Comparison of ENCODE assay signal across 30 cellular contexts in genomic region chr6:14135865-14136539, GRCh38. TPM values are rescaled to one million over a fixed set of nuclear protein-coding genes. Genes with fewer than 3 reads are reported as not detected.
DNase-seq lines count a peak whose midpoint lies in the region; ATAC-seq, FAIRE-seq and TF ChIP-seq lines count a peak whose summit lies in the region.
"Had no signal": no experiment of that assay in that cellular context is flagged by ENCODE, and none has a peak within 500 bp of the region (broad histone marks: within the 10 kb centered on the region; RNA-seq: fewer than 3 reads in every experiment).

No MANE protein-coding gene starts in this region.

- TF ChIP-seq CTCF in NB4 (IDR thresholded peaks at IDR 0.05; ENCODE audit: low read depth, low read length) (no peak), GM12878 (IDR thresholded peaks at IDR 0.05 in 2 of 3, conservative IDR thresholded peaks at IDR 0.05 in 1 of 3; ENCODE audit: control insufficient read depth in 2 of 3, extremely low read depth in 1 of 3, insufficient read depth in 1 of 3, low read depth in 3 of 3, low read length in 3 of 3) (no peak), kidney (IDR thresholded peaks at IDR 0.05; ENCODE audit: borderline replicate concordance, extremely low read depth, insufficient read depth) (no peak)

- no peaks in the 10 kb centered on the region for H4K20me1 ChIP-seq in GM12878 (ENCODE audit: control insufficient read depth, insufficient read depth)

- H3K9me3 ChIP-seq in GM12878 (replicated peaks; ENCODE audit: control insufficient read depth, insufficient read depth, low read length), result no peaks in the 10 kb centered on the region; the same call in 2 of the 3 replicates
- no peaks in the 10 kb centered on the region for H3K9me3 ChIP-seq in kidney (ENCODE audit: control insufficient read depth in 1 of 2, low read length in 2 of 2)
- H3K9me3 ChIP-seq: BLaER1 treated with 17β-estradiol and CSF1 and Interleukin-3, amounts not matched to agents 10 nM and 100 nM; colonic mucosa; prostate gland; right lobe of liver; spleen; thyroid gland had no signal

- in situ Hi-C loops in GM12878 (cut with MboI), result no loop called here

- TF ChIP-seq POLR2A in NB4 (IDR thresholded peaks at IDR 0.05; ENCODE audit: extremely low read depth, insufficient read length) (no peak), GM12878 (IDR thresholded peaks at IDR 0.05; ENCODE audit: low read depth, low read length) (0 out of 2 replicates have a peak, but pooled peaks have one; percentile 22)

- no peaks in the 10 kb centered on the region for H3K79me2 ChIP-seq in GM12878 (ENCODE audit: control insufficient read depth, insufficient read depth, low read length)

- no peak overlapping the region for H3K27ac ChIP-seq in GM12878 (ENCODE audit: control insufficient read depth, insufficient read depth)
- H3K27ac ChIP-seq in kidney (ENCODE audit: low read depth in 2 of 2, low read length in 2 of 2), result no peak overlapping the region
- H3K27ac ChIP-seq: BLaER1 treated with 17β-estradiol and CSF1 and Interleukin-3, amounts not matched to agents 10 nM and 100 nM; colonic mucosa; GM23248; prostate gland; right lobe of liver; spleen; thyroid gland had no signal

- peak; percentile 53 for DNase-seq in GF-D8 (lab: John Stamatoyannopoulos, UW)
- DNase-seq in NB4 (ENCODE audit: low read depth), result peak; percentile 46
- no peak for DNase-seq in GM12878 (ENCODE audit: low read depth, low spot score)
- DNase-seq in pons (ENCODE audit: low spot score), result peak; percentile 48
- no peak for DNase-seq in NCI-H2081 treated with DMSO at 0.1 percent for 48 hours (lab: John Stamatoyannopoulos, UW)
- DNase-seq in kidney, result no peak
- DNase-seq in urothelium cell line (ENCODE audit: low spot score), result no peak
- DNase-seq: activated CD4-positive, alpha-beta T cell treated with anti-CD3 and anti-CD28 coated beads, Interleukin-2, amount 50 U/mL, for 48 hours; activated naive CD4-positive, alpha-beta T cell treated with Interleukin-2 at 50 U/mL for 16 hours; activated T-cell treated with anti-CD3 and anti-CD28 coated beads, Interleukin-2, amount 50 U/mL, for 72 hours; colonic mucosa; DMS153; effector CD4-positive, alpha-beta T cell; GM23248; hippocampal formation; left colon; mammary epithelial cell; NCI-H1105; NCI-H187 treated with DMSO at 0.1 percent for 48 hours; NCI-H2171 treated with DMSO at 0.1 percent for 48 hours; NCI-H524 treated with DMSO at 0.1 percent for 48 hours; right lobe of liver; Right ventricle myocardium superior; spleen; stimulated activated CD4-positive, alpha-beta T cell treated with anti-CD3 and anti-CD28 coated beads, Interleukin-2, amount 100 ng/mL, for 24 hours; stimulated activated CD8-positive, alpha-beta memory T cell treated with anti-CD3 and anti-CD28 coated beads, Interleukin-4, amount 100 ng/mL, for 48 hours; thyroid gland had no signal

- TF ChIP-seq EP300 in GM12878 (IDR thresholded peaks at IDR 0.05; ENCODE audit: borderline replicate concordance in 1 of 2, control insufficient read depth in 1 of 2, low read depth in 2 of 2, low read length in 2 of 2), result no peak

- FAIRE-seq in GM12878 (lab: Jason Lieb, UNC), result no peak
- FAIRE-seq in kidney (lab: Jason Lieb, UNC), result no peak
- FAIRE-seq in urothelium cell line (lab: Jason Lieb, UNC), result no peak

- no peak overlapping the region for H3K9ac ChIP-seq in GM12878 (ENCODE audit: control insufficient read depth, insufficient read depth, low read length)
- H3K9ac ChIP-seq in kidney (ENCODE audit: low read length in 2 of 2), result no peak overlapping the region
- H3K9ac ChIP-seq: BLaER1 treated with 17β-estradiol and CSF1 and Interleukin-3, amounts not matched to agents 10 nM and 100 nM; GM23248 had no signal

- H3K4me3 ChIP-seq in NB4 (ENCODE audit: low read depth, low read length), result no peak overlapping the region
- no peak overlapping the region for H3K4me3 ChIP-seq in GM12878
- no peak overlapping the region for H3K4me3 ChIP-seq in kidney (ENCODE audit: low read length in 2 of 2)
- H3K4me3 ChIP-seq: BLaER1 treated with 17β-estradiol and CSF1 and Interleukin-3, amounts not matched to agents 10 nM and 100 nM; colonic mucosa; GM23248; prostate gland; right lobe of liver; spleen; thyroid gland had no signal

- H3K4me1 ChIP-seq in GM12878 (ENCODE audit: control insufficient read depth, insufficient read depth, low read length) (peaks cover 6% of the 10 kb centered on the region; the same call in 1 of the 2 replicates), kidney (ENCODE audit: control insufficient read depth in 1 of 2, insufficient read depth in 1 of 2, low read depth in 1 of 2, low read length in 2 of 2) (peaks cover 2 to 17% of the 10 kb centered on the region in 2 donors)
- H3K4me1 ChIP-seq: colonic mucosa, prostate gland, right lobe of liver, thyroid gland had no signal

- SMC1A ChIA-PET in GM12878 (lab: Charles Lee; ENCODE audit: uncharacterized antibody, unreplicated experiment), result interaction anchor here (1.0 to 2.1 kb wide), 3 partner anchors 26 to 228 kb away, joined by 4 to 8 read pairs (median 4); no protein-coding TSS in a partner anchor

- TSS peak; percentile 33 for BruUV-seq in GM12878 (replicated peaks; lab: Mats Ljungman, UMichigan)

- no peak for TF ChIP-seq RAD21 in GM12878 (IDR thresholded peaks at IDR 0.05; ENCODE audit: insufficient read depth, low read depth, low read length)

- no peak for ATAC-seq in GM12878
- ATAC-seq: activated T-cell treated with anti-CD3 and anti-CD28 coated beads, Interleukin-2, amount 50 U/mL, for 72 hours; left colon; Panc1; right lobe of liver had no signal

- peaks cover 22 to 29% of the 10 kb centered on the region in 2 experiments; a peak in 3 of 4 replicates for H3K36me3 ChIP-seq in GM12878 (ENCODE audit: control insufficient read depth in 2 of 2, insufficient read depth in 2 of 2, low read length in 1 of 2)
- H3K36me3 ChIP-seq in kidney (ENCODE audit: control insufficient read depth in 1 of 2, insufficient read depth in 2 of 2, low read length in 2 of 2), result peaks cover 0 to 10% of the 10 kb centered on the region in 2 donors
- H3K36me3 ChIP-seq: colonic mucosa, prostate gland, right lobe of liver, thyroid gland had no signal

- RAD21 ChIA-PET in GM12878 (lab: Charles Lee; ENCODE audit: unreplicated experiment), result interaction anchor here (0.7 kb wide), 1 partner anchor 90 kb away, joined by 3 read pairs; no protein-coding TSS in a partner anchor

- H2AFZ ChIP-seq in GM12878 (ENCODE audit: control insufficient read depth, low read depth, low read length), result no peak overlapping the region
- H2AFZ ChIP-seq: GM23248 had no signal

- CTCF ChIA-PET in GM12878 (lab: Yijun Ruan, JAX), result interaction anchor here (0.6 to 15.4 kb wide), 6 partner anchors 7 to 372 kb away, joined by 3 to 204 read pairs (median 6); no protein-coding TSS in a partner anchor

- POLR2A ChIA-PET in GM12878 (lab: Charles Lee), result interaction anchor here (1.5 kb wide), 1 partner anchor 11 kb away, joined by 4 read pairs; no protein-coding TSS in a partner anchor

- no peak overlapping the region for H3K4me2 ChIP-seq in GM12878 (ENCODE audit: control insufficient read depth, insufficient read depth)
- H3K4me2 ChIP-seq: BLaER1 treated with 17β-estradiol and CSF1 and Interleukin-3, amounts not matched to agents 10 nM and 100 nM had no signal

- intact Hi-C loops in GM12878 (cut with micrococcal nuclease; ENCODE audit: unreplicated experiment), result no loop called here
- intact Hi-C loops in kidney (cut with DNase I), result no loop called here

- 86% methylated on average over 9 of the region's 9 CpGs for WGBS in GM12878 (ENCODE audit: insufficient coverage, insufficient replicate concordance, low lambda C conversion rate, missing lambda C conversion rate)

- no peaks in the 10 kb centered on the region for H3K27me3 ChIP-seq in GM12878 (replicated peaks in 1 of 2; ENCODE audit: control insufficient read depth in 2 of 2, insufficient read depth in 2 of 2, low read length in 1 of 2)
- H3K27me3 ChIP-seq: BLaER1 treated with 17β-estradiol and CSF1 and Interleukin-3, amounts not matched to agents 10 nM and 100 nM; colonic mucosa; right lobe of liver; spleen; thyroid gland had no signal

TF ChIP-seq in GM12878, 131 proteins besides CTCF, POLR2A, EP300 and RAD21:
- TF ChIP-seq MTA3 (IDR thresholded peaks at IDR 0.05; ENCODE audit: borderline replicate concordance, low read length) (no peak), TCF12 (IDR thresholded peaks at IDR 0.05; ENCODE audit: low read depth, low read length) (no peak), POLR2AphosphoS5 (IDR thresholded peaks at IDR 0.05; ENCODE audit: low read length) (0 out of 2 replicates have a peak, but pooled peaks have one; percentile 49)

RNA-seq across cellular contexts. Expression of gene CD83, which starts 18.4 kb away (rescaled TPM):
- total RNA-seq in GM12878 (2013; cell fraction: nucleolus; rRNA removed), result 204 and 206 TPM in 2 replicates
- total RNA-seq in GM12878 (2014; rRNA removed) (161 and 190 TPM in 2 replicates), GM12878 (2014; rRNA removed; fragmentation: Illumina TruSeq; extraction: Trizol) (126 and 127 TPM in 2 replicates), GM12878 (2021) (128 and 132 TPM in 2 replicates), kidney (4.0 TPM)
- 62.9 TPM for polyA plus RNA-seq in GM12878 (2011; ENCODE audit: low read depth)
- polyA plus RNA-seq in GM12878 (2011; rRNA removed) (121 and 129 TPM in 2 replicates), GM12878 (2014; fragmentation: Illumina TruSeq; extraction: Trizol) (170 and 198 TPM in 2 replicates), GM12878 (2014; fragmentation: Nextera tagmentation; extraction: Ambion mirVana) (100 to 1,000 TPM; 120 to 174 TPM), GM12878 (2014; rRNA removed) (158 and 173 TPM in 2 replicates), GM12878 (2016; fragmentation: Nextera tagmentation; extraction: Ambion mirVana) (10 to 100 TPM; 76.1 to 78.6 TPM), kidney (ENCODE audit: insufficient read depth, low read depth, low replicate concordance) (15.4 TPM)
- 61.3 and 73.0 TPM in 2 replicates for polyA plus RNA-seq in GM12878 (2011; cell fraction: cytosol; rRNA removed)
- polyA plus RNA-seq in GM12878 (2011; cell fraction: nucleus; rRNA removed), result 61.7 and 74.8 TPM in 2 replicates
- polyA plus RNA-seq in GM12878 (2012), result 55.9 and 78.6 TPM in 2 replicates
- 48.8 and 53.4 TPM in 2 replicates for polyA minus RNA-seq in GM12878 (2011; rRNA and poly(A)+ RNA removed)
- polyA minus RNA-seq in GM12878 (2011; cell fraction: cytosol; rRNA and poly(A)+ RNA removed), result 16.2 and 18.5 TPM in 2 replicates
- 14.9 and 19.7 TPM in 2 replicates for polyA minus RNA-seq in GM12878 (2011; cell fraction: nucleus; rRNA and poly(A)+ RNA removed)

Comparison
In these comparisons a context has a peak if more than half of its experiments do, and no peak if none do; other contexts are left out.
1. DNase-seq: peak in GF-D8 (single experiment), NB4 (single experiment) and pons (single experiment); none in GM12878 (single experiment), NCI-H2081 treated with DMSO at 0.1 percent for 48 hours (single experiment), kidney (single experiment) and urothelium cell line (single experiment).
2. RNA of gene CD83, which starts 18.4 kb away (total RNA-seq): 126 to 206 TPM in GM12878; 4.0 TPM in kidney (single experiment); every median in the first group is over 10 times any median in the second.